Comparison of ENCODE assay signal across 34 cellular contexts in genomic region chr16:50436271-50436670, GRCh38.
"Had no signal": no experiment of that assay in that cellular context is flagged by ENCODE, and none has a peak within 500 bp of the region (broad histone marks: within the 10 kb centered on the region; RNA-seq: fewer than 3 reads in every experiment).

No MANE protein-coding gene starts in this region.

- H3K9me3 ChIP-seq: MG63 had no signal

- H3K4me3 ChIP-seq: MG63 had no signal

- H3K36me3 ChIP-seq: MG63 had no signal

- DNase-seq: Karpas-422, Kasumi-1, KG1, MG63, MM.1S, MV-4-11, NCI-H1048, NCI-H1092, NCI-H1092 treated with DMSO at 0.1 percent for 48 hours, NCI-H1105, NCI-H1105 treated with DMSO at 0.1 percent for 48 hours, NCI-H1417, NCI-H1417 treated with DMSO at 0.1 percent for 48 hours, NCI-H1436, NCI-H1436 treated with DMSO at 0.1 percent for 48 hours, NCI-H146, NCI-H1694, NCI-H1694 treated with DMSO at 0.1 percent for 48 hours, NCI-H187, NCI-H187 treated with DMSO at 0.1 percent for 48 hours, NCI-H1930, NCI-H2029, NCI-H2029 treated with DMSO at 0.1 percent for 48 hours, NCI-H2081, NCI-H2081 treated with DMSO at 0.1 percent for 48 hours, NCI-H2107, NCI-H2171, NCI-H2171 treated with DMSO at 0.1 percent for 48 hours, NCI-H2227 treated with DMSO at 0.1 percent for 48 hours, NCI-H226, NCI-H345, NCI-H446, NCI-H510A had no signal

- H3K27me3 ChIP-seq: MG63 had no signal

- H3K27ac ChIP-seq: KMS-11 had no signal
